In genomic region chr5:64942460-64942859, GRCh38 we compare ENCODE assay signal across 31 cellular contexts.
"Had no signal": no experiment of that assay in that cellular context is flagged by ENCODE, and none has a peak within 500 bp of the region (broad histone marks: within the 10 kb centered on the region; RNA-seq: fewer than 3 reads in every experiment).

No MANE protein-coding gene starts in this region.

- H3K4me1 ChIP-seq: Peyer's patch had no signal

- H3K27me3 ChIP-seq: MG63, Peyer's patch, SJSA1 had no signal

- H3K4me2 ChIP-seq: SK-N-SH had no signal

- H3K9me3 ChIP-seq: MG63, Peyer's patch, SJSA1 had no signal

- DNase-seq: Kasumi-1, MG63, NCI-H1048, NCI-H1092 treated with DMSO at 0.1 percent for 48 hours, NCI-H1105 treated with DMSO at 0.1 percent for 48 hours, NCI-H1436, NCI-H146, NCI-H1694, NCI-H187, NCI-H1930, NCI-H2029 treated with DMSO at 0.1 percent for 48 hours, NCI-H2081 treated with DMSO at 0.1 percent for 48 hours, NCI-H2107, NCI-H2171, NCI-H2227 treated with DMSO at 0.1 percent for 48 hours, NCI-H345, NCI-H446, NCI-H510A treated with DMSO at 0.1 percent for 48 hours, NCI-H524 treated with DMSO at 0.1 percent for 48 hours, NCI-H526 treated with DMSO at 0.1 percent for 48 hours, NCI-H774, OCI-M1, PC-3, Peyer's patch, Right ventricle myocardium superior, RPMI8226, SHP77 treated with DMSO at 0.1 percent for 48 hours, SK-N-SH, SW 1271, T-helper 1 cell had no signal

- H3K36me3 ChIP-seq: MG63, Peyer's patch, SJSA1 had no signal

- H3K9ac ChIP-seq: SK-N-SH had no signal

- ATAC-seq: PC-3 had no signal

- H3K4me3 ChIP-seq: MG63, Peyer's patch, SJSA1 had no signal

- H3K27ac ChIP-seq: Peyer's patch, SJSA1 had no signal
